In the genomic region with DNA sequence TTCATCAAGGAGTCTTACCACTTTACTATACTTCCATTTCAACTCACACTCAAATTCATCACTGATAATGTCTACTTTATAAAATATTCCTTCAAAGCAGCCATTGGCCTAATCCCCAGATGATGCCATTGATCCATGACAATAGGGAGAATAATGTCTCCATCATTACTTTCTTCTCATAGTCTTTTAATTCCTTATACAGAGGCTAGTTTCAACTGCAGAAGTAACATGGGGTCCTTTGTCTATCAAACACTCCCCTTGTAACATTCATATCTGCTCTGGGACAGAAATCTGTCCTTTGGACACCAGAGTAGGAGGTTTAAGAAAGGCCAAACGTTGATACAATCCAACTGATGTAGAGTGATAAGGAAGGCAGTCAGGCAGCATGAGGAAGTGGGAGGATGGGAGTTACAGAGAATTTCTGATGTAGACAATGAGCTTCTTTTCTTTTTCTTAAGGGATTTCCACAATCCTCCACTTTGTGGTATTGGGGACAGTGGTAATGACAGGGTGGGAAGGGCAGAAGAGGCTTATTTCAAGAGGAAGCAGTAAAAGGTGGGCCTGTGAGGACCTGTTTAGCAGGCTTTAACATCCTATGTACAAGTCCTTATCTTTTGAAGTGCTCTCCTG, we compare ENCODE assay signal across 1 cellular context.
TF ChIP-seq lines count a peak whose summit lies in the region.

No MANE protein-coding gene starts in this region.

TF ChIP-seq in GM12878, 131 proteins besides CTCF, POLR2A, EP300 and RAD21 (continues in another document):
- no peak for TF ChIP-seq HDGF (IDR thresholded peaks at IDR 0.05)
- TF ChIP-seq POU2F2 (IDR thresholded peaks at IDR 0.05; ENCODE audit: borderline replicate concordance, low read depth, low read length), result no peak
- no peak for TF ChIP-seq MTA2 (IDR thresholded peaks at IDR 0.05; ENCODE audit: low read depth)
- no peak for TF ChIP-seq KDM1A (IDR thresholded peaks at IDR 0.05; ENCODE audit: borderline replicate concordance)
- TF ChIP-seq, protein P1, sequence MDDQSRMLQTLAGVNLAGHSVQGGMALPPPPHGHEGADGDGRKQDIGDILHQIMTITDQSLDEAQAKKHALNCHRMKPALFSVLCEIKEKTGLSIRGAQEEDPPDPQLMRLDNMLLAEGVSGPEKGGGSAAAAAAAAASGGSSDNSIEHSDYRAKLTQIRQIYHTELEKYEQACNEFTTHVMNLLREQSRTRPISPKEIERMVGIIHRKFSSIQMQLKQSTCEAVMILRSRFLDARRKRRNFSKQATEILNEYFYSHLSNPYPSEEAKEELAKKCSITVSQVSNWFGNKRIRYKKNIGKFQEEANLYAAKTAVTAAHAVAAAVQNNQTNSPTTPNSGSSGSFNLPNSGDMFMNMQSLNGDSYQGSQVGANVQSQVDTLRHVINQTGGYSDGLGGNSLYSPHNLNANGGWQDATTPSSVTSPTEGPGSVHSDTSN (IDR thresholded peaks at IDR 0.05; ENCODE audit: insufficient replicate concordance, low read depth, low read length), result no peak
- TF ChIP-seq RUNX3 (IDR thresholded peaks at IDR 0.05; ENCODE audit: low read length), result peak; percentile 62
- no peak for TF ChIP-seq EZH2 (IDR thresholded peaks at IDR 0.05; ENCODE audit: borderline replicate concordance, control insufficient read depth, low read depth, low read length)
- TF ChIP-seq EED (IDR thresholded peaks at IDR 0.05; ENCODE audit: low read depth), result no peak
- TF ChIP-seq SREBF2 (IDR thresholded peaks at IDR 0.05; ENCODE audit: low read length), result no peak
- TF ChIP-seq, protein P2, sequence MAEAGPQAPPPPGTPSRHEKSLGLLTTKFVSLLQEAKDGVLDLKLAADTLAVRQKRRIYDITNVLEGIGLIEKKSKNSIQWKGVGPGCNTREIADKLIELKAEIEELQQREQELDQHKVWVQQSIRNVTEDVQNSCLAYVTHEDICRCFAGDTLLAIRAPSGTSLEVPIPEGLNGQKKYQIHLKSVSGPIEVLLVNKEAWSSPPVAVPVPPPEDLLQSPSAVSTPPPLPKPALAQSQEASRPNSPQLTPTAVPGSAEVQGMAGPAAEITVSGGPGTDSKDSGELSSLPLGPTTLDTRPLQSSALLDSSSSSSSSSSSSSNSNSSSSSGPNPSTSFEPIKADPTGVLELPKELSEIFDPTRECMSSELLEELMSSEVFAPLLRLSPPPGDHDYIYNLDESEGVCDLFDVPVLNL (IDR thresholded peaks at IDR 0.05; ENCODE audit: low read depth, low read length), result no peak
- TF ChIP-seq, protein P3, sequence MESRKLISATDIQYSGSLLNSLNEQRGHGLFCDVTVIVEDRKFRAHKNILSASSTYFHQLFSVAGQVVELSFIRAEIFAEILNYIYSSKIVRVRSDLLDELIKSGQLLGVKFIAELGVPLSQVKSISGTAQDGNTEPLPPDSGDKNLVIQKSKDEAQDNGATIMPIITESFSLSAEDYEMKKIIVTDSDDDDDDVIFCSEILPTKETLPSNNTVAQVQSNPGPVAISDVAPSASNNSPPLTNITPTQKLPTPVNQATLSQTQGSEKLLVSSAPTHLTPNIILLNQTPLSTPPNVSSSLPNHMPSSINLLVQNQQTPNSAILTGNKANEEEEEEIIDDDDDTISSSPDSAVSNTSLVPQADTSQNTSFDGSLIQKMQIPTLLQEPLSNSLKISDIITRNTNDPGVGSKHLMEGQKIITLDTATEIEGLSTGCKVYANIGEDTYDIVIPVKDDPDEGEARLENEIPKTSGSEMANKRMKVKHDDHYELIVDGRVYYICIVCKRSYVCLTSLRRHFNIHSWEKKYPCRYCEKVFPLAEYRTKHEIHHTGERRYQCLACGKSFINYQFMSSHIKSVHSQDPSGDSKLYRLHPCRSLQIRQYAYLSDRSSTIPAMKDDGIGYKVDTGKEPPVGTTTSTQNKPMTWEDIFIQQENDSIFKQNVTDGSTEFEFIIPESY (IDR thresholded peaks at IDR 0.05), result no peak
- no peak for TF ChIP-seq ESRRA (IDR thresholded peaks at IDR 0.05; ENCODE audit: low read length)
- TF ChIP-seq STAT3 (IDR thresholded peaks at IDR 0.05; ENCODE audit: low read depth, low read length), result no peak
- TF ChIP-seq CBX5 (IDR thresholded peaks at IDR 0.05; ENCODE audit: low read depth), result no peak
- TF ChIP-seq SMARCA5 (IDR thresholded peaks at IDR 0.05), result peak; percentile 71
- no peak for TF ChIP-seq CBX3 (IDR thresholded peaks at IDR 0.05; ENCODE audit: borderline replicate concordance, low read depth)
- TF ChIP-seq, protein P4, sequence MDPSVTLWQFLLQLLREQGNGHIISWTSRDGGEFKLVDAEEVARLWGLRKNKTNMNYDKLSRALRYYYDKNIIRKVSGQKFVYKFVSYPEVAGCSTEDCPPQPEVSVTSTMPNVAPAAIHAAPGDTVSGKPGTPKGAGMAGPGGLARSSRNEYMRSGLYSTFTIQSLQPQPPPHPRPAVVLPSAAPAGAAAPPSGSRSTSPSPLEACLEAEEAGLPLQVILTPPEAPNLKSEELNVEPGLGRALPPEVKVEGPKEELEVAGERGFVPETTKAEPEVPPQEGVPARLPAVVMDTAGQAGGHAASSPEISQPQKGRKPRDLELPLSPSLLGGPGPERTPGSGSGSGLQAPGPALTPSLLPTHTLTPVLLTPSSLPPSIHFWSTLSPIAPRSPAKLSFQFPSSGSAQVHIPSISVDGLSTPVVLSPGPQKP (IDR thresholded peaks at IDR 0.05; ENCODE audit: low read depth, low read length), result no peak
- TF ChIP-seq RBBP5 (conservative IDR thresholded peaks at IDR 0.05), result no peak
- TF ChIP-seq, protein P5, sequence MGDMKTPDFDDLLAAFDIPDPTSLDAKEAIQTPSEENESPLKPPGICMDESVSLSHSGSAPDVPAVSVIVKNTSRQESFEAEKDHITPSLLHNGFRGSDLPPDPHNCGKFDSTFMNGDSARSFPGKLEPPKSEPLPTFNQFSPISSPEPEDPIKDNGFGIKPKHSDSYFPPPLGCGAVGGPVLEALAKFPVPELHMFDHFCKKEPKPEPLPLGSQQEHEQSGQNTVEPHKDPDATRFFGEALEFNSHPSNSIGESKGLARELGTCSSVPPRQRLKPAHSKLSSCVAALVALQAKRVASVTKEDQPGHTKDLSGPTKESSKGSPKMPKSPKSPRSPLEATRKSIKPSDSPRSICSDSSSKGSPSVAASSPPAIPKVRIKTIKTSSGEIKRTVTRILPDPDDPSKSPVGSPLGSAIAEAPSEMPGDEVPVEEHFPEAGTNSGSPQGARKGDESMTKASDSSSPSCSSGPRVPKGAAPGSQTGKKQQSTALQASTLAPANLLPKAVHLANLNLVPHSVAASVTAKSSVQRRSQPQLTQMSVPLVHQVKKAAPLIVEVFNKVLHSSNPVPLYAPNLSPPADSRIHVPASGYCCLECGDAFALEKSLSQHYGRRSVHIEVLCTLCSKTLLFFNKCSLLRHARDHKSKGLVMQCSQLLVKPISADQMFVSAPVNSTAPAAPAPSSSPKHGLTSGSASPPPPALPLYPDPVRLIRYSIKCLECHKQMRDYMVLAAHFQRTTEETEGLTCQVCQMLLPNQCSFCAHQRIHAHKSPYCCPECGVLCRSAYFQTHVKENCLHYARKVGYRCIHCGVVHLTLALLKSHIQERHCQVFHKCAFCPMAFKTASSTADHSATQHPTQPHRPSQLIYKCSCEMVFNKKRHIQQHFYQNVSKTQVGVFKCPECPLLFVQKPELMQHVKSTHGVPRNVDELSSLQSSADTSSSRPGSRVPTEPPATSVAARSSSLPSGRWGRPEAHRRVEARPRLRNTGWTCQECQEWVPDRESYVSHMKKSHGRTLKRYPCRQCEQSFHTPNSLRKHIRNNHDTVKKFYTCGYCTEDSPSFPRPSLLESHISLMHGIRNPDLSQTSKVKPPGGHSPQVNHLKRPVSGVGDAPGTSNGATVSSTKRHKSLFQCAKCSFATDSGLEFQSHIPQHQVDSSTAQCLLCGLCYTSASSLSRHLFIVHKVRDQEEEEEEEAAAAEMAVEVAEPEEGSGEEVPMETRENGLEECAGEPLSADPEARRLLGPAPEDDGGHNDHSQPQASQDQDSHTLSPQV (IDR thresholded peaks at IDR 0.05), result 0 out of 2 replicates have a peak, but pooled peaks have one; percentile 24
- TF ChIP-seq TAF1 (IDR thresholded peaks at IDR 0.05; ENCODE audit: borderline replicate concordance, low read depth, low read length), result no peak
- TF ChIP-seq NR2C2 (IDR thresholded peaks at IDR 0.05; ENCODE audit: borderline replicate concordance, control insufficient read depth, insufficient read length, low read depth), result no peak
- TF ChIP-seq RAD51 (IDR thresholded peaks at IDR 0.05), result no peak
- TF ChIP-seq, protein P6, sequence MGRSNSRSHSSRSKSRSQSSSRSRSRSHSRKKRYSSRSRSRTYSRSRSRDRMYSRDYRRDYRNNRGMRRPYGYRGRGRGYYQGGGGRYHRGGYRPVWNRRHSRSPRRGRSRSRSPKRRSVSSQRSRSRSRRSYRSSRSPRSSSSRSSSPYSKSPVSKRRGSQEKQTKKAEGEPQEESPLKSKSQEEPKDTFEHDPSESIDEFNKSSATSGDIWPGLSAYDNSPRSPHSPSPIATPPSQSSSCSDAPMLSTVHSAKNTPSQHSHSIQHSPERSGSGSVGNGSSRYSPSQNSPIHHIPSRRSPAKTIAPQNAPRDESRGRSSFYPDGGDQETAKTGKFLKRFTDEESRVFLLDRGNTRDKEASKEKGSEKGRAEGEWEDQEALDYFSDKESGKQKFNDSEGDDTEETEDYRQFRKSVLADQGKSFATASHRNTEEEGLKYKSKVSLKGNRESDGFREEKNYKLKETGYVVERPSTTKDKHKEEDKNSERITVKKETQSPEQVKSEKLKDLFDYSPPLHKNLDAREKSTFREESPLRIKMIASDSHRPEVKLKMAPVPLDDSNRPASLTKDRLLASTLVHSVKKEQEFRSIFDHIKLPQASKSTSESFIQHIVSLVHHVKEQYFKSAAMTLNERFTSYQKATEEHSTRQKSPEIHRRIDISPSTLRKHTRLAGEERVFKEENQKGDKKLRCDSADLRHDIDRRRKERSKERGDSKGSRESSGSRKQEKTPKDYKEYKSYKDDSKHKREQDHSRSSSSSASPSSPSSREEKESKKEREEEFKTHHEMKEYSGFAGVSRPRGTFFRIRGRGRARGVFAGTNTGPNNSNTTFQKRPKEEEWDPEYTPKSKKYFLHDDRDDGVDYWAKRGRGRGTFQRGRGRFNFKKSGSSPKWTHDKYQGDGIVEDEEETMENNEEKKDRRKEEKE (IDR thresholded peaks at IDR 0.05), result no peak
- no peak for TF ChIP-seq YBX1 (IDR thresholded peaks at IDR 0.05)
- no peak for TF ChIP-seq NRF1 (conservative IDR thresholded peaks at IDR 0.05; ENCODE audit: low read depth, low read length)
- TF ChIP-seq CREM (IDR thresholded peaks at IDR 0.05; ENCODE audit: low read depth), result no peak
- TF ChIP-seq BCL11A (IDR thresholded peaks at IDR 0.05; ENCODE audit: low read depth, low read length), result no peak
- TF ChIP-seq, protein P7, sequence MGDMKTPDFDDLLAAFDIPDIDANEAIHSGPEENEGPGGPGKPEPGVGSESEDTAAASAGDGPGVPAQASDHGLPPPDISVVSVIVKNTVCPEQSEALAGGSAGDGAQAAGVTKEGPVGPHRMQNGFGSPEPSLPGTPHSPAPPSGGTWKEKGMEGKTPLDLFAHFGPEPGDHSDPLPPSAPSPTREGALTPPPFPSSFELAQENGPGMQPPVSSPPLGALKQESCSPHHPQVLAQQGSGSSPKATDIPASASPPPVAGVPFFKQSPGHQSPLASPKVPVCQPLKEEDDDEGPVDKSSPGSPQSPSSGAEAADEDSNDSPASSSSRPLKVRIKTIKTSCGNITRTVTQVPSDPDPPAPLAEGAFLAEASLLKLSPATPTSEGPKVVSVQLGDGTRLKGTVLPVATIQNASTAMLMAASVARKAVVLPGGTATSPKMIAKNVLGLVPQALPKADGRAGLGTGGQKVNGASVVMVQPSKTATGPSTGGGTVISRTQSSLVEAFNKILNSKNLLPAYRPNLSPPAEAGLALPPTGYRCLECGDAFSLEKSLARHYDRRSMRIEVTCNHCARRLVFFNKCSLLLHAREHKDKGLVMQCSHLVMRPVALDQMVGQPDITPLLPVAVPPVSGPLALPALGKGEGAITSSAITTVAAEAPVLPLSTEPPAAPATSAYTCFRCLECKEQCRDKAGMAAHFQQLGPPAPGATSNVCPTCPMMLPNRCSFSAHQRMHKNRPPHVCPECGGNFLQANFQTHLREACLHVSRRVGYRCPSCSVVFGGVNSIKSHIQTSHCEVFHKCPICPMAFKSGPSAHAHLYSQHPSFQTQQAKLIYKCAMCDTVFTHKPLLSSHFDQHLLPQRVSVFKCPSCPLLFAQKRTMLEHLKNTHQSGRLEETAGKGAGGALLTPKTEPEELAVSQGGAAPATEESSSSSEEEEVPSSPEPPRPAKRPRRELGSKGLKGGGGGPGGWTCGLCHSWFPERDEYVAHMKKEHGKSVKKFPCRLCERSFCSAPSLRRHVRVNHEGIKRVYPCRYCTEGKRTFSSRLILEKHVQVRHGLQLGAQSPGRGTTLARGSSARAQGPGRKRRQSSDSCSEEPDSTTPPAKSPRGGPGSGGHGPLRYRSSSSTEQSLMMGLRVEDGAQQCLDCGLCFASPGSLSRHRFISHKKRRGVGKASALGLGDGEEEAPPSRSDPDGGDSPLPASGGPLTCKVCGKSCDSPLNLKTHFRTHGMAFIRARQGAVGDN (IDR thresholded peaks at IDR 0.05), result peak; percentile 23; the same call in 1 of the 2 replicates
- no peak for TF ChIP-seq PAX5 (IDR thresholded peaks at IDR 0.05; ENCODE audit: borderline replicate concordance, low read depth, low read length)
- TF ChIP-seq ATF7 (IDR thresholded peaks at IDR 0.05; ENCODE audit: low read depth), result peak; percentile 9; the same call in 1 of the 2 replicates
- TF ChIP-seq, protein P8, sequence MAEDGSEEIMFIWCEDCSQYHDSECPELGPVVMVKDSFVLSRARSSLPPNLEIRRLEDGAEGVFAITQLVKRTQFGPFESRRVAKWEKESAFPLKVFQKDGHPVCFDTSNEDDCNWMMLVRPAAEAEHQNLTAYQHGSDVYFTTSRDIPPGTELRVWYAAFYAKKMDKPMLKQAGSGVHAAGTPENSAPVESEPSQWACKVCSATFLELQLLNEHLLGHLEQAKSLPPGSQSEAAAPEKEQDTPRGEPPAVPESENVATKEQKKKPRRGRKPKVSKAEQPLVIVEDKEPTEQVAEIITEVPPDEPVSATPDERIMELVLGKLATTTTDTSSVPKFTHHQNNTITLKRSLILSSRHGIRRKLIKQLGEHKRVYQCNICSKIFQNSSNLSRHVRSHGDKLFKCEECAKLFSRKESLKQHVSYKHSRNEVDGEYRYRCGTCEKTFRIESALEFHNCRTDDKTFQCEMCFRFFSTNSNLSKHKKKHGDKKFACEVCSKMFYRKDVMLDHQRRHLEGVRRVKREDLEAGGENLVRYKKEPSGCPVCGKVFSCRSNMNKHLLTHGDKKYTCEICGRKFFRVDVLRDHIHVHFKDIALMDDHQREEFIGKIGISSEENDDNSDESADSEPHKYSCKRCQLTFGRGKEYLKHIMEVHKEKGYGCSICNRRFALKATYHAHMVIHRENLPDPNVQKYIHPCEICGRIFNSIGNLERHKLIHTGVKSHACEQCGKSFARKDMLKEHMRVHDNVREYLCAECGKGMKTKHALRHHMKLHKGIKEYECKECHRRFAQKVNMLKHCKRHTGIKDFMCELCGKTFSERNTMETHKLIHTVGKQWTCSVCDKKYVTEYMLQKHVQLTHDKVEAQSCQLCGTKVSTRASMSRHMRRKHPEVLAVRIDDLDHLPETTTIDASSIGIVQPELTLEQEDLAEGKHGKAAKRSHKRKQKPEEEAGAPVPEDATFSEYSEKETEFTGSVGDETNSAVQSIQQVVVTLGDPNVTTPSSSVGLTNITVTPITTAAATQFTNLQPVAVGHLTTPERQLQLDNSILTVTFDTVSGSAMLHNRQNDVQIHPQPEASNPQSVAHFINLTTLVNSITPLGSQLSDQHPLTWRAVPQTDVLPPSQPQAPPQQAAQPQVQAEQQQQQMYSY (CRISPR knock-in tag; IDR thresholded peaks at IDR 0.05), result 0 out of 2 replicates have a peak, but pooled peaks have one; percentile 49
